In genomic region chr19:36113895-36114762, GRCh38 we compare ENCODE assay signal across 8 cellular contexts. TPM values are rescaled to one million over a fixed set of nuclear protein-coding genes. Genes with fewer than 3 reads are reported as not detected.
DNase-seq lines count a peak whose midpoint lies in the region; ATAC-seq and TF ChIP-seq lines count a peak whose summit lies in the region.

No MANE protein-coding gene starts in this region.

- CTCF ChIA-PET in CD8-positive, alpha-beta memory T cell (lab: Charles Lee), result interaction anchor here (1.2 to 3.7 kb wide), 5 partner anchors 13 to 161 kb away, joined by 3 to 22 read pairs (median 4); no protein-coding TSS in a partner anchor

- ATAC-seq in right lobe of liver, result peak in 1 of 4 donors; percentile 1
- peak; percentile 0 for ATAC-seq in stimulated activated naive CD8-positive, alpha-beta T cell treated with anti-CD3 and anti-CD28 coated beads, Interleukin-15, amount 100 ng/mL, for 72 hours
- ATAC-seq in GM19351 (IDR thresholded peaks at IDR 0.05; ENCODE audit: unreplicated experiment), result no peak

- no peaks in the 10 kb centered on the region for H3K9me3 ChIP-seq in CD8-positive, alpha-beta memory T cell (ENCODE audit: low read length)
- H3K9me3 ChIP-seq in Peyer's patch (no peaks in the 10 kb centered on the region), right lobe of liver (no peaks in the 10 kb centered on the region)

- WGBS in right lobe of liver (ENCODE audit: insufficient coverage, low coverage, low lambda C conversion rate, missing lambda C conversion rate), result 9% methylated on average over 12 of the region's 49 CpGs

- H3K4me1 ChIP-seq in CD8-positive, alpha-beta memory T cell (ENCODE audit: insufficient read depth, low read length), result peaks cover 29% of the 10 kb centered on the region
- peaks cover 4 to 22% (median 15%) of the 10 kb centered on the region in 4 donors for H3K4me1 ChIP-seq in Peyer's patch
- H3K4me1 ChIP-seq in right lobe of liver, result peaks cover 0 to 12% (median 3%) of the 10 kb centered on the region in 4 donors

- peaks cover 0 to 5% of the 10 kb centered on the region in 2 donors for H3K27me3 Mint-ChIP-seq in CD8-positive, alpha-beta memory T cell
- H3K27me3 Mint-ChIP-seq in stimulated activated naive CD8-positive, alpha-beta T cell treated with anti-CD3 and anti-CD28 coated beads, Interleukin-15, amount 100 ng/mL, for 72 hours, result no peaks in the 10 kb centered on the region

- TF ChIP-seq POLR2A in Peyer's patch (IDR thresholded peaks at IDR 0.05) (no peak), right lobe of liver (IDR thresholded peaks at IDR 0.05) (no peak)

- peak in 2 of 5 donors; percentile 15 to 22 for DNase-seq in CD8-positive, alpha-beta memory T cell
- DNase-seq in H4 (ENCODE audit: low spot score), result peak; percentile 45
- peak in 2 of 3 donors; percentile 19 to 51 for DNase-seq in Peyer's patch
- peak; percentile 20 for DNase-seq in central memory CD4-positive, alpha-beta T cell
- no peak for DNase-seq in right lobe of liver
- DNase-seq in stimulated activated naive CD8-positive, alpha-beta T cell treated with anti-CD3 and anti-CD28 coated beads, Interleukin-15, amount 100 ng/mL, for 72 hours, result peak in 1 of 2 donors; percentile 40
- no peak for DNase-seq in GDM1 (lab: John Stamatoyannopoulos, UW)

- H3K4me1 Mint-ChIP-seq in CD8-positive, alpha-beta memory T cell, result peaks cover 33 to 52% (median 47%) of the 10 kb centered on the region in 3 donors
- H3K4me1 Mint-ChIP-seq in stimulated activated naive CD8-positive, alpha-beta T cell treated with anti-CD3 and anti-CD28 coated beads, Interleukin-15, amount 100 ng/mL, for 72 hours, result peaks cover 48% of the 10 kb centered on the region

- TF ChIP-seq CTCF in Peyer's patch (IDR thresholded peaks at IDR 0.05) (peak in 1 of 6 experiments; percentile 17), right lobe of liver (IDR thresholded peaks at IDR 0.05) (no peak)

- H3K27ac ChIP-seq in CD8-positive, alpha-beta memory T cell (ENCODE audit: low read depth, low read length), result peak overlapping the region; percentile 95
- H3K27ac ChIP-seq in Peyer's patch, result peak overlapping the region; percentile 81 to 95 (median 88)
- H3K27ac ChIP-seq in right lobe of liver, result peak overlapping the region; percentile 56 to 73 (median 59)

- H3K36me3 ChIP-seq in CD8-positive, alpha-beta memory T cell (ENCODE audit: insufficient read depth, low read length), result peaks cover 13% of the 10 kb centered on the region
- H3K36me3 ChIP-seq in Peyer's patch, result peaks cover 0 to 26% (median 0%) of the 10 kb centered on the region in 3 donors
- peaks cover 0 to 10% (median 0%) of the 10 kb centered on the region in 4 donors for H3K36me3 ChIP-seq in right lobe of liver

- peak overlapping the region; percentile 99 for H3K4me3 ChIP-seq in CD8-positive, alpha-beta memory T cell (ENCODE audit: low read length)
- H3K4me3 ChIP-seq in Peyer's patch (peak overlapping the region; percentile 60 to 95 (median 80)), right lobe of liver (peak overlapping the region; percentile 84 to 91 (median 88))

- peaks cover 5 to 62% (median 12%) of the 10 kb centered on the region in 3 donors for H3K36me3 Mint-ChIP-seq in CD8-positive, alpha-beta memory T cell

- POLR2A ChIA-PET in CD8-positive, alpha-beta memory T cell (lab: Charles Lee), result interaction anchor here (0.7 to 2.5 kb wide), 7 partner anchors 14 to 374 kb away, joined by 4 to 11 read pairs (median 5); partner anchors contain the start of genes CAPNS1, THAP8, ZNF146 and ZNF565

- peak overlapping the region; percentile 91 to 99 (median 97) for H3K27ac Mint-ChIP-seq in CD8-positive, alpha-beta memory T cell
- H3K27ac Mint-ChIP-seq in stimulated activated naive CD8-positive, alpha-beta T cell treated with anti-CD3 and anti-CD28 coated beads, Interleukin-15, amount 100 ng/mL, for 72 hours, result peak overlapping the region; percentile 97 to 99

- no peaks in the 10 kb centered on the region for H3K27me3 ChIP-seq in CD8-positive, alpha-beta memory T cell (ENCODE audit: insufficient read depth, low read length, poor library complexity, severe bottlenecking)
- H3K27me3 ChIP-seq in Peyer's patch, result no peaks in the 10 kb centered on the region
- H3K27me3 ChIP-seq in right lobe of liver, result no peaks in the 10 kb centered on the region

- intact Hi-C loops in right lobe of liver (cut with DNase I), result loop anchor here in 1 of 2 donors (10.0 kb wide), 1 partner anchor 49 kb away; no protein-coding TSS in a partner anchor

- peak overlapping the region; percentile 82 to 94 (median 90) for H3K4me3 Mint-ChIP-seq in CD8-positive, alpha-beta memory T cell
- peak overlapping the region; percentile 99 for H3K4me3 Mint-ChIP-seq in stimulated activated naive CD8-positive, alpha-beta T cell treated with anti-CD3 and anti-CD28 coated beads, Interleukin-15, amount 100 ng/mL, for 72 hours

- peaks cover 0 to 3% (median 0%) of the 10 kb centered on the region in 5 donors for H3K9me3 Mint-ChIP-seq in CD8-positive, alpha-beta memory T cell
- H3K9me3 Mint-ChIP-seq in stimulated activated naive CD8-positive, alpha-beta T cell treated with anti-CD3 and anti-CD28 coated beads, Interleukin-15, amount 100 ng/mL, for 72 hours, result no peaks in the 10 kb centered on the region

RNA-seq across cellular contexts. Expression of gene POLR2I, which starts 0.5 kb away (rescaled TPM):
- 100 to 1,000 TPM; 118 to 131 TPM for total RNA-seq in CD8-positive, alpha-beta memory T cell
- 159 TPM for polyA plus RNA-seq in CD8-positive, alpha-beta memory T cell
- 192 and 193 TPM in 2 replicates for total RNA-seq in H4 (2014; rRNA removed; shearing (Covaris generic))
- 10 to 100 TPM; 20.7 to 32.0 (median 26.8) TPM for total RNA-seq in Peyer's patch
- total RNA-seq in right lobe of liver, result 10 to 100 TPM; 27.3 to 34.4 (median 29.9) TPM

RNA-seq across cellular contexts. Expression of gene TBCB, which starts 1.1 kb away (rescaled TPM):
- total RNA-seq in CD8-positive, alpha-beta memory T cell, result 100 to 1,000 TPM; 135 to 137 TPM
- 261 TPM for polyA plus RNA-seq in CD8-positive, alpha-beta memory T cell
- 509 and 536 TPM in 2 replicates for total RNA-seq in H4 (2014; rRNA removed; shearing (Covaris generic))
- 10 to 100 TPM; 59.7 to 81.7 (median 69.1) TPM for total RNA-seq in Peyer's patch
- 10 to 100 TPM; 27.8 to 64.7 (median 36.4) TPM for total RNA-seq in right lobe of liver

RNA-seq across cellular contexts. Expression of gene OVOL3, which starts 3.2 kb away (rescaled TPM):
- total RNA-seq in CD8-positive, alpha-beta memory T cell, result not detected
- not detected for polyA plus RNA-seq in CD8-positive, alpha-beta memory T cell
- total RNA-seq in H4 (2014; rRNA removed; shearing (Covaris generic)), result not detected in 2 replicates
- not detected for total RNA-seq in Peyer's patch
- not detected for total RNA-seq in right lobe of liver

RNA-seq across cellular contexts. Expression of gene CAPNS1, which starts 25.7 kb away (rescaled TPM):
- total RNA-seq in CD8-positive, alpha-beta memory T cell, result 100 to 1,000 TPM; 415 to 432 TPM
- polyA plus RNA-seq in CD8-positive, alpha-beta memory T cell, result 167 TPM
- total RNA-seq in H4 (2014; rRNA removed; shearing (Covaris generic)), result 462 and 482 TPM in 2 replicates
- total RNA-seq in Peyer's patch, result 100 to 1,000 TPM; 131 to 320 (median 263) TPM
- 100 to 1,000 TPM in 4 of 6 experiments, 10 to 100 TPM in 2; 93.0 to 252 (median 168) TPM for total RNA-seq in right lobe of liver

RNA-seq across cellular contexts. Expression of gene COX7A1, which starts 38.1 kb away (rescaled TPM):
- not detected for total RNA-seq in CD8-positive, alpha-beta memory T cell
- not detected for polyA plus RNA-seq in CD8-positive, alpha-beta memory T cell
- total RNA-seq in H4 (2014; rRNA removed; shearing (Covaris generic)), result not detected in 2 replicates
- total RNA-seq in Peyer's patch (10 to 100 TPM in 2 of 4 donors, 1 to 10 TPM in 2; 1.8 to 19.8 (median 6.6) TPM), right lobe of liver (1 to 10 TPM; 1.0 to 6.2 (median 3.8) TPM)

Comparison
In these comparisons a context has a peak if more than half of its experiments do, and no peak if none do; other contexts are left out.
1. DNase-seq: peak in H4 (single experiment), Peyer's patch (2 of 3) and central memory CD4-positive, alpha-beta T cell (single experiment); none in right lobe of liver (0 of 3) and GDM1 (single experiment).
2. Peak in every context shown above with its lines, with median percentiles within 50 percentile points of each other: H3K27ac ChIP-seq and H3K4me3 ChIP-seq.